Comparison of ENCODE assay signal across 18 cellular contexts in genomic region chr9:99069075-99069474, GRCh38. TPM values are rescaled to one million over a fixed set of nuclear protein-coding genes. Genes with fewer than 3 reads are reported as not detected.
A peak's percentile ranks its signal among the peaks of the same experiment; 100 is the strongest.
DNase-seq lines count a peak whose midpoint lies in the region; ATAC-seq, FAIRE-seq and TF ChIP-seq lines count a peak whose summit lies in the region.
"Had no signal": no experiment of that assay in that cellular context is flagged by ENCODE, and none has a peak within 500 bp of the region (broad histone marks: within the 10 kb centered on the region; RNA-seq: fewer than 3 reads in every experiment).

No MANE protein-coding gene starts in this region.

- DNase-seq in left ventricle myocardium inferior (no peak), right atrium auricular region (ENCODE audit: low spot score) (no peak), activated B cell treated with CpG ODN at 0.5 μM for 24 hours (no peak), endothelial cell (ENCODE audit: low spot score) (no peak), upper lobe of right lung (no peak), DMS153 (lab: John Stamatoyannopoulos, UW) (no peak), RCC 7860 (ENCODE audit: low spot score) (no peak)
- DNase-seq in activated naive CD4-positive, alpha-beta T cell treated with anti-CD3 and anti-CD28 coated beads, Interleukin-2, amount 50 U/mL, for 16 hours, result no peak
- DNase-seq: activated CD4-positive, alpha-beta T cell treated with anti-CD3 and anti-CD28 coated beads, Interleukin-2, amount 50 U/mL, for 1 hour; activated T-cell treated with anti-CD3 and anti-CD28 coated beads, Interleukin-2, amount 50 U/mL, for 4 hours; DMS79; kidney glomerular epithelial cell; NCI-H187 treated with DMSO at 0.1 percent for 48 hours; stimulated activated CD8-positive, alpha-beta memory T cell treated with anti-CD3 and anti-CD28 coated beads, Interleukin-4, amount 100 ng/mL, for 48 hours had no signal

- FAIRE-seq in RCC 7860 (lab: Jason Lieb, UNC), result no peak
- FAIRE-seq: frontal cortex had no signal

- no peak overlapping the region for H3K4me3 ChIP-seq in left ventricle myocardium inferior
- H3K4me3 ChIP-seq in right atrium auricular region, result no peak overlapping the region
- no peak overlapping the region for H3K4me3 ChIP-seq in upper lobe of right lung
- H3K4me3 ChIP-seq: cardiac muscle cell, suprapubic skin had no signal

- H3K36me3 ChIP-seq in left ventricle myocardium inferior (peaks cover 21% of the 10 kb centered on the region), right atrium auricular region (no peaks in the 10 kb centered on the region), upper lobe of right lung (no peaks in the 10 kb centered on the region)
- H3K36me3 ChIP-seq: cardiac muscle cell, suprapubic skin had no signal

- H3K4me1 ChIP-seq in left ventricle myocardium inferior, result peaks cover 45% of the 10 kb centered on the region
- H3K4me1 ChIP-seq in right atrium auricular region, result peaks cover 0 to 12% of the 10 kb centered on the region in 2 donors
- H3K4me1 ChIP-seq in upper lobe of right lung, result peaks cover 9% of the 10 kb centered on the region

- intact Hi-C loops in left ventricle myocardium inferior (cut with micrococcal nuclease) (no loop called here), activated B cell treated with CpG ODN at 0.5 μM for 24 hours (cut with micrococcal nuclease) (no loop called here), upper lobe of right lung (cut with DNase I) (no loop called here)

- CTCF ChIA-PET in activated B cell treated with CpG ODN at 0.5 μM for 24 hours (lab: Charles Lee), result no interaction called here

- H3K9me3 ChIP-seq in left ventricle myocardium inferior (replicated peaks) (no peaks in the 10 kb centered on the region), right atrium auricular region (no peaks in the 10 kb centered on the region), upper lobe of right lung (no peaks in the 10 kb centered on the region)
- H3K9me3 ChIP-seq: suprapubic skin had no signal

- TF ChIP-seq CTCF in left ventricle myocardium inferior (IDR thresholded peaks at IDR 0.05; ENCODE audit: borderline replicate concordance) (no peak), right atrium auricular region (IDR thresholded peaks at IDR 0.05) (no peak), activated B cell treated with CpG ODN at 0.5 μM for 24 hours (IDR thresholded peaks at IDR 0.05) (no peak), endothelial cell (IDR thresholded peaks at IDR 0.05; ENCODE audit: unreplicated experiment) (no peak), upper lobe of right lung (IDR thresholded peaks at IDR 0.05) (no peak)

- peaks cover 8% of the 10 kb centered on the region for H3K4me1 Mint-ChIP-seq in activated B cell treated with CpG ODN at 0.5 μM for 24 hours
- peaks cover 43% of the 10 kb centered on the region for H3K4me1 Mint-ChIP-seq in endothelial cell (ENCODE audit: unreplicated experiment)

- H3K27me3 Mint-ChIP-seq in activated B cell treated with CpG ODN at 0.5 μM for 24 hours (no peaks in the 10 kb centered on the region), endothelial cell (ENCODE audit: unreplicated experiment) (peaks cover 2% of the 10 kb centered on the region)

- H3K9me3 Mint-ChIP-seq in activated B cell treated with CpG ODN at 0.5 μM for 24 hours (no peaks in the 10 kb centered on the region), endothelial cell (ENCODE audit: unreplicated experiment) (no peaks in the 10 kb centered on the region)
- H3K9me3 Mint-ChIP-seq: activated T-cell treated with anti-CD3 and anti-CD28 coated beads, Interleukin-2, amount 50 U/mL, for 4 hours had no signal

- H3K36me3 Mint-ChIP-seq in activated B cell treated with CpG ODN at 0.5 μM for 24 hours (ENCODE audit: low read depth) (no peaks in the 10 kb centered on the region), endothelial cell (ENCODE audit: low read depth, unreplicated experiment) (peaks cover 29% of the 10 kb centered on the region)

- POLR2A ChIA-PET in activated B cell treated with CpG ODN at 0.5 μM for 24 hours (lab: Charles Lee), result no interaction called here

- H3K4me3 Mint-ChIP-seq in activated B cell treated with CpG ODN at 0.5 μM for 24 hours (no peak overlapping the region), endothelial cell (ENCODE audit: unreplicated experiment) (peak overlapping the region; percentile 29)
- H3K4me3 Mint-ChIP-seq: activated T-cell treated with anti-CD3 and anti-CD28 coated beads, Interleukin-2, amount 50 U/mL, for 4 hours had no signal

- H3K27ac ChIP-seq in left ventricle myocardium inferior (replicated peaks) (peak overlapping the region; percentile 14), right atrium auricular region (no peak overlapping the region), upper lobe of right lung (peak overlapping the region; percentile 5)
- H3K27ac ChIP-seq: cardiac muscle cell, suprapubic skin had no signal

- ATAC-seq in activated B cell treated with CpG ODN at 0.5 μM for 24 hours (ENCODE audit: low read depth) (no peak), upper lobe of right lung (no peak)
- ATAC-seq: SK-N-SH treated with all-trans-retinoic acid at 6 μM for 48 hours had no signal

- no peaks in the 10 kb centered on the region for H3K27me3 ChIP-seq in left ventricle myocardium inferior (ENCODE audit: low read depth)
- no peaks in the 10 kb centered on the region for H3K27me3 ChIP-seq in right atrium auricular region
- no peaks in the 10 kb centered on the region for H3K27me3 ChIP-seq in upper lobe of right lung
- H3K27me3 ChIP-seq: cardiac muscle cell, suprapubic skin had no signal

- peak overlapping the region; percentile 47 for H3K27ac Mint-ChIP-seq in activated B cell treated with CpG ODN at 0.5 μM for 24 hours
- H3K27ac Mint-ChIP-seq in endothelial cell (ENCODE audit: unreplicated experiment), result peak overlapping the region; percentile 48

RNA-seq across cellular contexts. Expression of gene TGFBR1, which starts 35.8 kb away (rescaled TPM):
- total RNA-seq in left ventricle myocardium inferior (12.3 TPM), right atrium auricular region (10 to 100 TPM in 1 of 2 donors, 1 to 10 TPM in 1; 8.0 to 15.4 TPM), activated B cell treated with CpG ODN at 0.5 μM for 24 hours (53.5 and 65.3 TPM in 2 replicates), endothelial cell (ENCODE audit: unreplicated experiment) (206 TPM), upper lobe of right lung (72.0 TPM)

Comparison
In these comparisons a context has a peak if more than half of its experiments do, and no peak if none do; other contexts are left out.
1. H3K27ac ChIP-seq: peak in left ventricle myocardium inferior (single experiment) and upper lobe of right lung (single experiment); none in right atrium auricular region (0 of 2).